Comparison of ENCODE assay signal across 29 cellular contexts in the genomic region with DNA sequence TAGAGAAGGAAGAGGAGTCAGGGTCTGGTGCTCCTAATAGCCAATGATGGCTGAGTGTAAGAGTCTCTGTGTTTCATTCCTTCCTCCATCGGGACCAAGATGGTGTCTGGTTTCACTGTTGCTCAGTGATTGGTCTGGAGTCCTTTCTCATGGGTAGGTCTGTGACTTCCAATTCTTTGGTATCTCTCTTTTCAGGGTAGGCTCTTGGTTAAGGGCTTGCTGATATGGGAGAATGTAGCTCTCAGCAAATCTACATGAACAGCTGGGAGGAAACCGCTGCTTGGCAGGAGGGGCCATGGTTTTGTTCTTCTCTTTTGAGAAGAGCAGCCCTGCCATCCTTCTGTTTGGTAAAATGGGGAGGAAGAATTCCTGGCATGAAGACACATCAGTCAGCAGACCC.
"Had no signal": no experiment of that assay in that cellular context is flagged by ENCODE, and none has a peak within 500 bp of the region (broad histone marks: within the 10 kb centered on the region; RNA-seq: fewer than 3 reads in every experiment).

No MANE protein-coding gene starts in this region.

- H3K36me3 Mint-ChIP-seq: activated naive CD4-positive, alpha-beta T cell treated with anti-CD3 and anti-CD28 coated beads, Interleukin-2, amount 50 U/mL, for 72 hours; brain had no signal

- H3K27ac ChIP-seq: adrenal gland, SJSA1 had no signal

- H3K27ac Mint-ChIP-seq: activated CD4-positive, alpha-beta T cell treated with anti-CD3 and anti-CD28 coated beads for 36 hours; activated CD4-positive, alpha-beta T cell treated with anti-CD3 and anti-CD28 coated beads, Interleukin-2, amount 10 ng/mL, durations not matched to agents 7 days and 5 days; activated CD8-positive, alpha-beta T cell treated with anti-CD3 and anti-CD28 coated beads, Interleukin-2, amount 10 ng/mL, durations not matched to agents 7 days and 5 days; activated naive CD4-positive, alpha-beta T cell treated with anti-CD3 and anti-CD28 coated beads for 36 hours; activated naive CD4-positive, alpha-beta T cell treated with anti-CD3 and anti-CD28 coated beads, Interleukin-2, amount 50 U/mL, for 72 hours; activated T-cell treated with anti-CD3 and anti-CD28 coated beads, Interleukin-2, amount 50 U/mL, for 24 hours; activated T-helper 2 cell treated with anti-CD3 and anti-CD28 coated beads, Interferon-gamma antibody, Interleukin-2, Interleukin-4, amounts not matched to agents 10 μg/mL and 5 μg/mL and 100 μg/mL, durations not matched to agents 14 hours and 24 hours and 36 hours; brain; T-helper 1 cell treated with Interleukin-12 subunit alpha and Interleukin-12 subunit beta and Interleukin-4 antibody, amounts not matched to agents 30 μg/mL and 1 μg/mL, for 36 hours; T-helper 2 cell treated with Interferon-gamma antibody and Interleukin-4, amounts not matched to agents 5 μg/mL and 100 μg/mL, for 36 hours had no signal

- H3K27me3 ChIP-seq: adrenal gland, MG63 had no signal

- H3K36me3 ChIP-seq: adrenal gland, MG63, SJSA1 had no signal

- ATAC-seq: activated CD4-positive, alpha-beta T cell treated with anti-CD3 and anti-CD28 coated beads for 36 hours; activated CD4-positive, CD25-positive, alpha-beta regulatory T cell treated with anti-CD3 and anti-CD28 coated beads, Interleukin-2, amount 50 U/mL, for 24 hours; activated CD8-positive, alpha-beta T cell treated with anti-CD3 and anti-CD28 coated beads, Interleukin-2, amount 10 ng/mL, durations not matched to agents 7 days and 5 days; activated naive CD4-positive, alpha-beta T cell treated with anti-CD3 and anti-CD28 coated beads, Interleukin-2, amount 50 U/mL, for 72 hours; Panc1 had no signal

- H3K9me3 ChIP-seq: adrenal gland, MG63, SJSA1, SK-N-SH had no signal

- DNase-seq: activated CD4-positive, alpha-beta T cell treated with anti-CD3 and anti-CD28 coated beads for 36 hours; activated CD4-positive, alpha-beta T cell treated with anti-CD3 and anti-CD28 coated beads, Interleukin-2, amount 10 ng/mL, durations not matched to agents 7 days and 5 days; activated CD4-positive, alpha-beta T cell treated with anti-CD3 and anti-CD28 coated beads, Interleukin-2, amount 50 U/mL, for 48 hours; activated CD8-positive, alpha-beta T cell treated with anti-CD3 and anti-CD28 coated beads, Interleukin-2, amount 10 ng/mL, durations not matched to agents 7 days and 5 days; activated gamma-delta T cell; activated naive CD4-positive, alpha-beta T cell treated with anti-CD3 and anti-CD28 coated beads for 36 hours; activated T-cell treated with anti-CD3 and anti-CD28 coated beads, Interleukin-2, amount 50 U/mL, for 24 hours; adrenal gland; caudate nucleus; cerebellar nuclear complex; Kasumi-1; KG1; MG63; NCI-H1048; NCI-H1436; NCI-H1694; NCI-H1930; NCI-H2081 treated with DMSO at 0.1 percent for 48 hours; NCI-H524 treated with DMSO at 0.1 percent for 48 hours; SHP77; SK-N-SH had no signal

- H3K4me3 ChIP-seq: adrenal gland, MG63, SJSA1 had no signal

- H3K4me1 Mint-ChIP-seq: activated CD4-positive, alpha-beta T cell treated with anti-CD3 and anti-CD28 coated beads for 36 hours; activated CD4-positive, alpha-beta T cell treated with anti-CD3 and anti-CD28 coated beads, Interleukin-2, amount 10 ng/mL, durations not matched to agents 7 days and 5 days; brain had no signal

- H3K4me1 ChIP-seq: adrenal gland, SJSA1 had no signal

- H3K9me3 Mint-ChIP-seq: activated CD4-positive, alpha-beta T cell treated with anti-CD3 and anti-CD28 coated beads, Interleukin-2, amount 10 ng/mL, durations not matched to agents 7 days and 5 days; activated naive CD4-positive, alpha-beta T cell treated with anti-CD3 and anti-CD28 coated beads for 36 hours; activated naive CD4-positive, alpha-beta T cell treated with anti-CD3 and anti-CD28 coated beads, Interleukin-2, amount 50 U/mL, for 72 hours; activated T-cell treated with anti-CD3 and anti-CD28 coated beads, Interleukin-2, amount 50 U/mL, for 24 hours; activated T-helper 2 cell treated with anti-CD3 and anti-CD28 coated beads, Interferon-gamma antibody, Interleukin-2, Interleukin-4, amounts not matched to agents 10 μg/mL and 5 μg/mL and 100 μg/mL, durations not matched to agents 14 hours and 24 hours and 36 hours; T-helper 1 cell treated with Interleukin-12 subunit alpha and Interleukin-12 subunit beta and Interleukin-4 antibody, amounts not matched to agents 30 μg/mL and 1 μg/mL, for 36 hours; T-helper 2 cell treated with Interferon-gamma antibody and Interleukin-4, amounts not matched to agents 5 μg/mL and 100 μg/mL, for 36 hours had no signal

- H3K4me3 Mint-ChIP-seq: activated CD4-positive, alpha-beta T cell treated with anti-CD3 and anti-CD28 coated beads for 36 hours; activated CD4-positive, alpha-beta T cell treated with anti-CD3 and anti-CD28 coated beads, Interleukin-2, amount 10 ng/mL, durations not matched to agents 7 days and 5 days; activated CD8-positive, alpha-beta T cell treated with anti-CD3 and anti-CD28 coated beads, Interleukin-2, amount 10 ng/mL, durations not matched to agents 7 days and 5 days; activated naive CD4-positive, alpha-beta T cell treated with anti-CD3 and anti-CD28 coated beads for 36 hours; activated T-cell treated with anti-CD3 and anti-CD28 coated beads, Interleukin-2, amount 50 U/mL, for 24 hours; brain; T-helper 1 cell treated with Interleukin-12 subunit alpha and Interleukin-12 subunit beta and Interleukin-4 antibody, amounts not matched to agents 30 μg/mL and 1 μg/mL, for 36 hours; T-helper 2 cell treated with Interferon-gamma antibody and Interleukin-4, amounts not matched to agents 5 μg/mL and 100 μg/mL, for 36 hours had no signal
